Comparison of ENCODE assay signal across 1 cellular context in genomic region chr9:69715096-69715495, GRCh38.
TF ChIP-seq lines count a peak whose summit lies in the region.

No MANE protein-coding gene starts in this region.

TF ChIP-seq in SK-N-SH, 30 proteins besides CTCF, POLR2A, EP300 and RAD21 (continued from another document):
- TF ChIP-seq USF1 (IDR thresholded peaks at IDR 0.05; ENCODE audit: borderline replicate concordance, low read depth) = no peak
- no peak for TF ChIP-seq TEAD4 (IDR thresholded peaks at IDR 0.05; ENCODE audit: borderline replicate concordance, insufficient read depth)
- TF ChIP-seq GATA2 (CRISPR knock-in tag; IDR thresholded peaks at IDR 0.05) = no peak
- no peak for TF ChIP-seq YY1 (IDR thresholded peaks at IDR 0.05; ENCODE audit: low read depth)
- no peak for TF ChIP-seq MAX (IDR thresholded peaks at IDR 0.05; ENCODE audit: low read depth)
- no peak for TF ChIP-seq CHD2 (IDR thresholded peaks at IDR 0.05; ENCODE audit: low read length, partially characterized antibody)
